ENCODE assay signal across 9 cellular contexts in genomic region chr3:18442743-18443669, GRCh38. TPM values are rescaled to one million over a fixed set of nuclear protein-coding genes. Genes with fewer than 3 reads are reported as not detected.
DNase-seq lines count a peak whose midpoint lies in the region; ATAC-seq, FAIRE-seq and TF ChIP-seq lines count a peak whose summit lies in the region.
"Had no signal": no experiment of that assay in that cellular context is flagged by ENCODE, and none has a peak within 500 bp of the region (broad histone marks: within the 10 kb centered on the region; RNA-seq: fewer than 3 reads in every experiment).

No MANE protein-coding gene starts in this region.

- peaks cover 15% of the 10 kb centered on the region for H3K4me1 ChIP-seq in hepatocyte (ENCODE audit: insufficient read depth)
- peaks cover 4 to 91% (median 45%) of the 10 kb centered on the region in 6 donors for H3K4me1 ChIP-seq in spleen

- 45% methylated on average over 11 of the region's 11 CpGs for WGBS in hepatocyte (ENCODE audit: low lambda C conversion rate, missing lambda C conversion rate)
- 29 to 48% (median 34%) methylated on average over 11 of the region's 11 CpGs for WGBS in spleen, 5 donors

- peak overlapping the region; percentile 46 for H2AFZ ChIP-seq in hepatocyte

- peak overlapping the region; percentile 92 for H3K4me2 ChIP-seq in hepatocyte

- peak; percentile 58 for FAIRE-seq in H54 (lab: Jason Lieb, UNC)

- no peak for TF ChIP-seq POLR2A in H54 (IDR thresholded peaks at IDR 0.05; ENCODE audit: low read depth, low read length)
- no peak for TF ChIP-seq POLR2A in spleen (IDR thresholded peaks at IDR 0.05)

- H3K9me3 ChIP-seq in hepatocyte (ENCODE audit: low read depth) (no peaks in the 10 kb centered on the region), spleen (peaks cover 0 to 3% (median 0%) of the 10 kb centered on the region in 8 donors)

- H3K9me2 ChIP-seq in hepatocyte (replicated peaks; ENCODE audit: insufficient read depth): no peaks in the 10 kb centered on the region

- no peaks in the 10 kb centered on the region for H4K20me1 ChIP-seq in hepatocyte (ENCODE audit: insufficient read depth, poor library complexity, severe bottlenecking)

- peak overlapping the region; percentile 49 for H3K4me3 ChIP-seq in hepatocyte
- H3K4me3 ChIP-seq in spleen: peak overlapping the region; percentile 43 to 76 (median 60)

- H3K27ac ChIP-seq in hepatocyte: no peak overlapping the region
- peak overlapping the region; percentile 49 to 90 (median 83) for H3K27ac ChIP-seq in spleen

- H3K36me3 ChIP-seq in hepatocyte (replicated peaks; ENCODE audit: insufficient read depth, low read depth): no peaks in the 10 kb centered on the region
- no peaks in the 10 kb centered on the region for H3K36me3 ChIP-seq in spleen

- ATAC-seq in GM18861 (IDR thresholded peaks at IDR 0.05; ENCODE audit: unreplicated experiment) (no peak), GM18868 (IDR thresholded peaks at IDR 0.05; ENCODE audit: unreplicated experiment) (no peak)

- H3K79me2 ChIP-seq in hepatocyte: no peaks in the 10 kb centered on the region

- intact Hi-C loops in spleen (cut with DNase I; ENCODE audit: low total_unique reads): no loop called here

- H3K27me3 ChIP-seq in hepatocyte: peaks cover 58% of the 10 kb centered on the region
- peaks cover 0 to 33% (median 11%) of the 10 kb centered on the region in 7 donors for H3K27me3 ChIP-seq in spleen (replicated peaks in 1 of 7)

- TF ChIP-seq CTCF in hepatocyte (IDR thresholded peaks at IDR 0.05; ENCODE audit: poor library complexity) (no peak), spleen (IDR thresholded peaks at IDR 0.05 in 8 of 11, conservative IDR thresholded peaks at IDR 0.05 in 3 of 11) (no peak)

- DNase-seq in H54 (ENCODE audit: insufficient read length, low spot score) (no peak), SK-N-DZ (ENCODE audit: low spot score) (peak; percentile 62), hepatocyte (ENCODE audit: low spot score) (no peak), spleen (no peak), NCI-H82 (lab: John Stamatoyannopoulos, UW) (no peak), UCSD-AML1 (lab: John Stamatoyannopoulos, UW; ENCODE audit: unreplicated experiment) (no peak)
- DNase-seq: amniotic stem cell had no signal

RNA-seq across cellular contexts. Expression of gene SATB1, which starts 17.9 kb away (rescaled TPM):
- 60.7 and 66.5 TPM in 2 replicates for polyA plus RNA-seq in SK-N-DZ (2014; cell fraction: cytosol; rRNA removed)
- polyA plus RNA-seq in SK-N-DZ (2014; cell fraction: nucleus; rRNA removed): 36.4 and 76.3 TPM in 2 replicates
- total RNA-seq in hepatocyte: 26.4 and 30.7 TPM in 2 replicates
- polyA plus RNA-seq in hepatocyte: 5.7 and 10.0 TPM in 2 replicates
- total RNA-seq in spleen: 100 to 1,000 TPM in 1 of 7 donors, 10 to 100 TPM in 6; 57.2 to 104 (median 71.3) TPM
- polyA plus RNA-seq in spleen: 10 to 100 TPM; 11.7 to 14.4 (median 12.6) TPM
